ENCODE assay signal across 9 cellular contexts in genomic region chr1:63368131-63368530, GRCh38. TPM values are rescaled to one million over a fixed set of nuclear protein-coding genes. Genes with fewer than 3 reads are reported as not detected.
A peak's percentile ranks its signal among the peaks of the same experiment; 100 is the strongest.
DNase-seq lines count a peak whose midpoint lies in the region; ATAC-seq and TF ChIP-seq lines count a peak whose summit lies in the region.
"Had no signal": no experiment of that assay in that cellular context is flagged by ENCODE, and none has a peak within 500 bp of the region (broad histone marks: within the 10 kb centered on the region; RNA-seq: fewer than 3 reads in every experiment).

No MANE protein-coding gene starts in this region.

- H3K9me3 ChIP-seq in CD4-positive, alpha-beta T cell (ENCODE audit: control insufficient read depth, low read length): no peaks in the 10 kb centered on the region
- no peaks in the 10 kb centered on the region for H3K9me3 ChIP-seq in OCI-LY3 (ENCODE audit: insufficient read depth, low read length)
- no peaks in the 10 kb centered on the region for H3K9me3 ChIP-seq in duodenal mucosa (ENCODE audit: control insufficient read depth in 1 of 2, low read length in 2 of 2)
- H3K9me3 ChIP-seq in neuron (ENCODE audit: low read length): no peaks in the 10 kb centered on the region

- peak overlapping the region; percentile 75 for H3K4me2 ChIP-seq in OCI-LY3 (ENCODE audit: low read length)

- peak overlapping the region; percentile 89 for H3K9ac ChIP-seq in OCI-LY3 (ENCODE audit: low read length)
- H3K9ac ChIP-seq in duodenal mucosa (ENCODE audit: low read depth in 1 of 2, low read length in 2 of 2): peak overlapping the region; percentile 72 to 99

- H4K20me1 ChIP-seq in OCI-LY3 (ENCODE audit: insufficient read depth, low read length): no peaks in the 10 kb centered on the region

- ATAC-seq in CD4-positive, alpha-beta T cell (ENCODE audit: poor library complexity): peak; percentile 35
- ATAC-seq in HG02970 (IDR thresholded peaks at IDR 0.05; ENCODE audit: low FRiP score, unreplicated experiment): no peak

- H3K36me3 ChIP-seq in OCI-LY3 (replicated peaks; ENCODE audit: low read depth, low read length): no peaks in the 10 kb centered on the region
- peaks cover 0 to 8% of the 10 kb centered on the region in 2 donors for H3K36me3 ChIP-seq in duodenal mucosa (ENCODE audit: control insufficient read depth in 1 of 2, insufficient read depth in 2 of 2, low read length in 2 of 2)
- H3K36me3 ChIP-seq in neuron (ENCODE audit: insufficient read depth, low read length): peaks cover 9% of the 10 kb centered on the region

- no peaks in the 10 kb centered on the region for H3K27me3 Mint-ChIP-seq in CD4-positive, alpha-beta T cell

- POLR2A ChIA-PET in CD4-positive, alpha-beta T cell (lab: Charles Lee): interaction anchor here (1.6 kb wide), 1 partner anchor 932 kb away, joined by 6 read pairs; the partner anchor contains the start of gene USP1

- peaks cover 36% of the 10 kb centered on the region for H3K36me3 Mint-ChIP-seq in CD4-positive, alpha-beta T cell (ENCODE audit: low read depth)

- H3K4me1 Mint-ChIP-seq in CD4-positive, alpha-beta T cell (ENCODE audit: low read depth): peaks cover 34% of the 10 kb centered on the region

- H3K4me3 ChIP-seq in OCI-LY3 (ENCODE audit: low read length) (peak overlapping the region; percentile 99), duodenal mucosa (ENCODE audit: low read depth in 1 of 2, low read length in 2 of 2) (peak overlapping the region; percentile 76 to 99), neuron (ENCODE audit: low read length) (peak overlapping the region; percentile 81)

- H3K4me3 Mint-ChIP-seq in CD4-positive, alpha-beta T cell: peak overlapping the region; percentile 97

- intact Hi-C loops in CD4-positive, alpha-beta T cell (cut with DNase I, micrococcal nuclease): loop anchor here in 1 of 2 experiments (5.0 kb wide), 1 partner anchor 931 kb away; the partner anchor contains the start of gene USP1

- DNase-seq in CD4-positive, alpha-beta T cell: no peak
- DNase-seq in GM20000 (ENCODE audit: low spot score) (peak; percentile 35), NCI-H526 treated with DMSO at 0.1 percent for 48 hours (lab: John Stamatoyannopoulos, UW) (no peak)
- DNase-seq in activated CD4-positive, alpha-beta T cell treated with anti-CD3 and anti-CD28 coated beads, Interleukin-2, amount 50 U/mL, for 1 hour: no peak

- peaks cover 5% of the 10 kb centered on the region for H3K4me1 ChIP-seq in OCI-LY3 (ENCODE audit: low read length)
- peaks cover 8 to 10% of the 10 kb centered on the region in 2 donors for H3K4me1 ChIP-seq in duodenal mucosa (ENCODE audit: control insufficient read depth in 1 of 2, insufficient read depth in 2 of 2, low read length in 2 of 2)
- H3K4me1 ChIP-seq in neuron (ENCODE audit: insufficient read depth, low read length): no peaks in the 10 kb centered on the region

- H2AFZ ChIP-seq in OCI-LY3 (ENCODE audit: low read depth, low read length) (peak overlapping the region; percentile 91), neuron (ENCODE audit: low read depth, low read length) (peak overlapping the region; percentile 84)

- H3K27me3 ChIP-seq in CD4-positive, alpha-beta T cell (ENCODE audit: control insufficient read depth, insufficient read depth, low read length): no peaks in the 10 kb centered on the region
- no peaks in the 10 kb centered on the region for H3K27me3 ChIP-seq in OCI-LY3 (ENCODE audit: low read depth, low read length)
- H3K27me3 ChIP-seq in duodenal mucosa (ENCODE audit: control insufficient read depth in 1 of 2, insufficient read depth in 2 of 2, low read length in 2 of 2): no peaks in the 10 kb centered on the region
- H3K27me3 ChIP-seq in neuron (ENCODE audit: insufficient read depth, low read length): no peaks in the 10 kb centered on the region

- H3K27ac ChIP-seq in CD4-positive, alpha-beta T cell (ENCODE audit: low read depth, low read length): no peak overlapping the region
- H3K27ac ChIP-seq in OCI-LY3 (ENCODE audit: low read length) (peak overlapping the region; percentile 36), duodenal mucosa (ENCODE audit: low read depth, low read length) (no peak overlapping the region)

- CTCF ChIA-PET in CD4-positive, alpha-beta T cell (lab: Charles Lee): no interaction called here

- H3K79me2 ChIP-seq in OCI-LY3 (ENCODE audit: low read length): peaks cover 5% of the 10 kb centered on the region

- H3K27ac Mint-ChIP-seq in CD4-positive, alpha-beta T cell: peak overlapping the region; percentile 87

- no peak for TF ChIP-seq CTCF in CD4-positive, alpha-beta T cell (IDR thresholded peaks at IDR 0.05)
- no peak for TF ChIP-seq CTCF in GM20000 (IDR thresholded peaks at IDR 0.05; ENCODE audit: extremely low read depth, missing control alignments)
- TF ChIP-seq CTCF in OCI-LY3 (IDR thresholded peaks at IDR 0.05; ENCODE audit: low read depth, low read length): no peak

- no peaks in the 10 kb centered on the region for H3K9me3 Mint-ChIP-seq in CD4-positive, alpha-beta T cell

RNA-seq across cellular contexts. Expression of gene ALG6, which starts 0.7 kb away (rescaled TPM):
- total RNA-seq in CD4-positive, alpha-beta T cell: 10 to 100 TPM; 10.6 to 11.2 TPM

RNA-seq across cellular contexts. Expression of gene FOXD3, which starts 45.8 kb away (rescaled TPM):
- not detected for total RNA-seq in CD4-positive, alpha-beta T cell
- total RNA-seq: T-helper 2 cell treated with Interferon-gamma antibody and Interleukin-4, amounts not matched to agents 100 ng/mL and 5 ng/mL, for 36 hours had no signal
